16 cellular contexts compared by ENCODE assay signal in genomic region chr14:89435527-89436273, GRCh38. TPM values are rescaled to one million over a fixed set of nuclear protein-coding genes. Genes with fewer than 3 reads are reported as not detected.
DNase-seq lines count a peak whose midpoint lies in the region; ATAC-seq and FAIRE-seq lines count a peak whose summit lies in the region.
"Had no signal": no experiment of that assay in that cellular context is flagged by ENCODE, and none has a peak within 500 bp of the region (broad histone marks: within the 10 kb centered on the region; RNA-seq: fewer than 3 reads in every experiment).

No MANE protein-coding gene starts in this region.

- peaks cover 12% of the 10 kb centered on the region in 2 donors for H3K4me1 ChIP-seq in naive thymus-derived CD4-positive, alpha-beta T cell (ENCODE audit: control insufficient read depth in 2 of 2, insufficient read depth in 2 of 2, low read length in 2 of 2)

- H3K27ac Mint-ChIP-seq in naive thymus-derived CD4-positive, alpha-beta T cell: peak overlapping the region in 8 of 9 donors; percentile 57 to 83 (median 80)

- H3K27me3 Mint-ChIP-seq in naive thymus-derived CD4-positive, alpha-beta T cell: no peaks in the 10 kb centered on the region

- no peaks in the 10 kb centered on the region for H3K27me3 ChIP-seq in naive thymus-derived CD4-positive, alpha-beta T cell (ENCODE audit: control insufficient read depth in 2 of 2, insufficient read depth in 2 of 2, low read length in 2 of 2)
- H3K27me3 ChIP-seq: cardiac muscle cell had no signal

- H3K4me3 ChIP-seq in naive thymus-derived CD4-positive, alpha-beta T cell (ENCODE audit: low read length): no peak overlapping the region
- H3K4me3 ChIP-seq: cardiac muscle cell, SK-N-MC, thoracic aorta had no signal

- POLR2A ChIA-PET in naive thymus-derived CD4-positive, alpha-beta T cell (lab: Charles Lee): interaction anchor here (0.6 to 1.0 kb wide), 2 partner anchors 207 to 812 kb away, joined by 4 to 5 read pairs; no protein-coding TSS in a partner anchor

- peaks cover 28 to 78% (median 60%) of the 10 kb centered on the region in 7 donors for H3K4me1 Mint-ChIP-seq in naive thymus-derived CD4-positive, alpha-beta T cell

- H3K36me3 Mint-ChIP-seq in naive thymus-derived CD4-positive, alpha-beta T cell: peaks cover 0 to 30% (median 12%) of the 10 kb centered on the region in 5 donors

- intact Hi-C loops in naive thymus-derived CD4-positive, alpha-beta T cell (cut with micrococcal nuclease): loop anchor here in 1 of 2 donors (10.0 kb wide), 1 partner anchor 1431 kb away; the partner anchor contains the start of gene GPR65

- CTCF ChIA-PET in naive thymus-derived CD4-positive, alpha-beta T cell (lab: Charles Lee): interaction anchor here (0.7 kb wide), 1 partner anchor 18 kb away, joined by 3 read pairs; no protein-coding TSS in a partner anchor

- H3K4me3 Mint-ChIP-seq in naive thymus-derived CD4-positive, alpha-beta T cell: no peak overlapping the region

- H3K9me3 Mint-ChIP-seq in naive thymus-derived CD4-positive, alpha-beta T cell: peaks cover 0 to 5% (median 0%) of the 10 kb centered on the region in 11 donors

- ATAC-seq in naive thymus-derived CD4-positive, alpha-beta T cell: no peak
- ATAC-seq in HG03095 (IDR thresholded peaks at IDR 0.05; ENCODE audit: unreplicated experiment): no peak

- no peaks in the 10 kb centered on the region for H3K36me3 ChIP-seq in naive thymus-derived CD4-positive, alpha-beta T cell (ENCODE audit: control insufficient read depth in 2 of 3, insufficient read depth in 3 of 3, low read length in 3 of 3)
- H3K36me3 ChIP-seq: cardiac muscle cell, thoracic aorta had no signal

- H3K9me3 ChIP-seq in naive thymus-derived CD4-positive, alpha-beta T cell (ENCODE audit: control insufficient read depth in 2 of 3, low read length in 3 of 3): no peaks in the 10 kb centered on the region
- H3K9me3 ChIP-seq: thoracic aorta had no signal

- FAIRE-seq in GM19239 (lab: Jason Lieb, UNC): no peak
- FAIRE-seq: TTC549 had no signal

- DNase-seq in CD1c-positive myeloid dendritic cell (ENCODE audit: extremely low spot score) (peak; percentile 12), EH (ENCODE audit: low read depth) (peak; percentile 27), astrocyte of the hippocampus (ENCODE audit: low read depth, low spot score) (peak; percentile 70), HPDE6-E6E7 (ENCODE audit: extremely low spot score) (no peak), GM19239 (ENCODE audit: insufficient read length, low spot score) (no peak)
- DNase-seq in naive thymus-derived CD4-positive, alpha-beta T cell: no peak
- no peak for DNase-seq in activated CD4-positive, alpha-beta T cell treated with anti-CD3 and anti-CD28 coated beads, Interleukin-2, amount 50 U/mL, for 4 hours
- DNase-seq: activated gamma-delta T cell treated with Interleukin-2 at 50 U/mL for 16 hours, DMS79 treated with DMSO at 0.1 percent for 48 hours, NCI-H2029, NCI-H69 had no signal

- no peak overlapping the region for H3K27ac ChIP-seq in naive thymus-derived CD4-positive, alpha-beta T cell (ENCODE audit: low read depth, low read length)
- H3K27ac ChIP-seq: cardiac muscle cell, SK-N-MC had no signal

RNA-seq across cellular contexts. Expression of gene FOXN3, which starts 18.7 kb away (rescaled TPM):
- total RNA-seq in naive thymus-derived CD4-positive, alpha-beta T cell: 100 to 1,000 TPM; 103 to 192 (median 149) TPM
- polyA plus RNA-seq in naive thymus-derived CD4-positive, alpha-beta T cell: 100 to 1,000 TPM; 120 to 156 TPM

Comparison
In these comparisons a context has a peak if more than half of its experiments do, and no peak if none do; other contexts are left out.
1. DNase-seq: peak in CD1c-positive myeloid dendritic cell (single experiment), EH (single experiment) and astrocyte of the hippocampus (single experiment); none in naive thymus-derived CD4-positive, alpha-beta T cell (0 of 9), HPDE6-E6E7 (single experiment), GM19239 (single experiment) and activated CD4-positive, alpha-beta T cell treated with anti-CD3 and anti-CD28 coated beads, Interleukin-2, amount 50 U/mL, for 4 hours (0 of 2).